In genomic region chr18:48410095-48410920, GRCh38 we compare ENCODE assay signal across 1 cellular context.
A peak's percentile ranks its signal among the peaks of the same experiment; 100 is the strongest.
TF ChIP-seq lines count a peak whose summit lies in the region.

No MANE protein-coding gene starts in this region.

TF ChIP-seq in HCT116, 20 proteins besides CTCF, POLR2A, EP300 and RAD21 (continued from another document):
- TF ChIP-seq REST (IDR thresholded peaks at IDR 0.05; ENCODE audit: low read depth) (no peak), ZFX (IDR thresholded peaks at IDR 0.05) (no peak), POLR2AphosphoS5 (IDR thresholded peaks at IDR 0.05; ENCODE audit: low read depth, low read length) (0 out of 2 replicates have a peak, but pooled peaks have one; percentile 22), ATF3 (IDR thresholded peaks at IDR 0.05) (no peak), ELF1 (IDR thresholded peaks at IDR 0.05; ENCODE audit: borderline replicate concordance, low read depth) (no peak), JUND (IDR thresholded peaks at IDR 0.05) (no peak), CEBPB (IDR thresholded peaks at IDR 0.05; ENCODE audit: low read depth) (no peak), MAX (IDR thresholded peaks at IDR 0.05) (peak; percentile 67), SRF (IDR thresholded peaks at IDR 0.05; ENCODE audit: low read depth) (no peak)
